In genomic region chr2:112725545-112726457, GRCh38 we compare ENCODE assay signal across 8 cellular contexts. TPM values are rescaled to one million over a fixed set of nuclear protein-coding genes. Genes with fewer than 3 reads are reported as not detected.
A peak's percentile ranks its signal among the peaks of the same experiment; 100 is the strongest.
DNase-seq lines count a peak whose midpoint lies in the region; ATAC-seq and TF ChIP-seq lines count a peak whose summit lies in the region.

No MANE protein-coding gene starts in this region.

- TF ChIP-seq POLR2A in breast epithelium (IDR thresholded peaks at IDR 0.05): no peak

- peaks cover 0 to 8% of the 10 kb centered on the region in 2 donors for H3K4me1 Mint-ChIP-seq in natural killer cell treated with Interleukin-12 subunit alpha and Interleukin-12 subunit beta and Interleukin-15 and Interleukin-18, amount 100 ng/mL, for 72 hours (ENCODE audit: low read depth in 2 of 2)

- H3K4me3 ChIP-seq in breast epithelium: no peak overlapping the region

- H3K9me3 ChIP-seq in breast epithelium: no peaks in the 10 kb centered on the region

- H3K4me1 ChIP-seq in breast epithelium: no peaks in the 10 kb centered on the region

- H3K27me3 ChIP-seq in breast epithelium: peaks cover 0 to 3% of the 10 kb centered on the region in 2 donors

- TF ChIP-seq CTCF in GM13977 (IDR thresholded peaks at IDR 0.05; ENCODE audit: extremely low read depth, insufficient read depth, missing control alignments) (no peak), breast epithelium (IDR thresholded peaks at IDR 0.05) (no peak)

- no peaks in the 10 kb centered on the region for H3K27me3 Mint-ChIP-seq in natural killer cell treated with Interleukin-12 subunit alpha and Interleukin-12 subunit beta and Interleukin-15 and Interleukin-18, amount 100 ng/mL, for 72 hours

- DNase-seq in GM13977 (ENCODE audit: low spot score): peak; percentile 73
- DNase-seq in HT-29 (ENCODE audit: low spot score): peak; percentile 38
- DNase-seq in kidney tubule cell (ENCODE audit: low spot score): peak; percentile 81
- no peak for DNase-seq in SKM-1 treated with dmso at 0.1 percent for 144 hours (lab: John Stamatoyannopoulos, UW; ENCODE audit: unreplicated experiment)
- no peak for DNase-seq in breast epithelium (ENCODE audit: low spot score in 2 of 2)
- DNase-seq in DMS 273 (lab: John Stamatoyannopoulos, UW; ENCODE audit: unreplicated experiment): no peak
- no peak for DNase-seq in natural killer cell treated with Interleukin-12 subunit alpha and Interleukin-12 subunit beta and Interleukin-15 and Interleukin-18, amount 100 ng/mL, for 72 hours (ENCODE audit: low spot score)

- H3K27ac ChIP-seq in breast epithelium: no peak overlapping the region

- intact Hi-C loops in breast epithelium (cut with DNase I; ENCODE audit: low total_unique reads): loop anchor here (10.0 kb wide), 1 partner anchor 131 kb away; no protein-coding TSS in a partner anchor

- in situ Hi-C loops in GM13977 (cut with MboI; ENCODE audit: low pct_unique_long_range_greater_than_20kb, low sequenced_read_pairs, unreplicated experiment): loop anchor here (10.0 kb wide), 1 partner anchor 101 kb away; no protein-coding TSS in a partner anchor

- H3K27ac Mint-ChIP-seq in natural killer cell treated with Interleukin-12 subunit alpha and Interleukin-12 subunit beta and Interleukin-15 and Interleukin-18, amount 100 ng/mL, for 72 hours: peak overlapping the region in 1 of 2 donors; percentile 62

- ATAC-seq in GM21825 (IDR thresholded peaks at IDR 0.05; ENCODE audit: unreplicated experiment): peak; percentile 42
- ATAC-seq in natural killer cell treated with Interleukin-12 subunit alpha and Interleukin-12 subunit beta and Interleukin-15 and Interleukin-18, amount 100 ng/mL, for 72 hours: no peak

- no peaks in the 10 kb centered on the region for H3K36me3 ChIP-seq in breast epithelium

- H3K9me3 Mint-ChIP-seq in natural killer cell treated with Interleukin-12 subunit alpha and Interleukin-12 subunit beta and Interleukin-15 and Interleukin-18, amount 100 ng/mL, for 72 hours: no peaks in the 10 kb centered on the region

- H3K36me3 Mint-ChIP-seq in natural killer cell treated with Interleukin-12 subunit alpha and Interleukin-12 subunit beta and Interleukin-15 and Interleukin-18, amount 100 ng/mL, for 72 hours: no peaks in the 10 kb centered on the region

- H3K4me3 Mint-ChIP-seq in natural killer cell treated with Interleukin-12 subunit alpha and Interleukin-12 subunit beta and Interleukin-15 and Interleukin-18, amount 100 ng/mL, for 72 hours: no peak overlapping the region

RNA-seq across cellular contexts. Expression of gene NT5DC4, which starts 5.0 kb away (rescaled TPM):
- total RNA-seq in HT-29 (2014; rRNA removed; shearing (Covaris generic)): 1.4 and 1.6 TPM in 2 replicates
- total RNA-seq in breast epithelium: not detected
- not detected for total RNA-seq in natural killer cell treated with Interleukin-12 subunit alpha and Interleukin-12 subunit beta and Interleukin-15 and Interleukin-18, amount 100 ng/mL, for 72 hours

RNA-seq across cellular contexts. Expression of gene CKAP2L, which starts 38.6 kb away (rescaled TPM):
- total RNA-seq in HT-29 (2014; rRNA removed; shearing (Covaris generic)): 2.5 and 4.0 TPM in 2 replicates
- total RNA-seq in breast epithelium: under 1 TPM in 1 of 3 donors, not detected in 2; 0.96 TPM
- 10 to 100 TPM; 26.8 to 45.7 TPM for total RNA-seq in natural killer cell treated with Interleukin-12 subunit alpha and Interleukin-12 subunit beta and Interleukin-15 and Interleukin-18, amount 100 ng/mL, for 72 hours

RNA-seq across cellular contexts. Expression of gene IL1A, which starts 58.5 kb away (rescaled TPM):
- not detected in 2 replicates for total RNA-seq in HT-29 (2014; rRNA removed; shearing (Covaris generic))
- under 1 TPM in 1 of 3 donors, not detected in 2; 0.44 TPM for total RNA-seq in breast epithelium
- total RNA-seq in natural killer cell treated with Interleukin-12 subunit alpha and Interleukin-12 subunit beta and Interleukin-15 and Interleukin-18, amount 100 ng/mL, for 72 hours: 10 to 100 TPM in 1 of 2 donors, under 1 TPM in 1; 0.25 to 12.3 TPM

Comparison
In these comparisons a context has a peak if more than half of its experiments do, and no peak if none do; other contexts are left out.
1. DNase-seq: peak in GM13977 (single experiment), HT-29 (single experiment) and kidney tubule cell (single experiment); none in SKM-1 treated with dmso at 0.1 percent for 144 hours (single experiment), breast epithelium (0 of 2), DMS 273 (single experiment) and natural killer cell treated with Interleukin-12 subunit alpha and Interleukin-12 subunit beta and Interleukin-15 and Interleukin-18, amount 100 ng/mL, for 72 hours (single experiment).